7 cellular contexts compared by ENCODE assay signal in the genomic region with DNA sequence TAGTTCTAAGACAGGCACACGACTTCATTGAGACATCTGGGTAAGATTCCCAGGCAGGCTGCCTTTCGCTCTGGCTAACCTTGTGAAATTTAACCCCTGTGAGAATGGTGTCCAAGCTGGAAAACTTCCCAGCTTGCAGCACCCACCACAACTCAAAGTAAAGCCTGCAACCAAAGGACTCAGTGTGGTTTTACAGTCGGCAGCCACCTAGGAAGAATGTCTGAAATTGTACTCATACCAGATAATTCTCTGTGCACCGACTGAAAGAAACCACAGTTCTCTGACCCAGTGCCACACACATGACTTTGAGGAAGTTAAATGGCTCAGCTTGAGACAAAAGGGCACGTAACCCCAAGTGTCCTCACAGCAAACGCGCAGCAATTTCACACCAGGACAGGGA.
DNase-seq lines count a peak whose midpoint lies in the region; ATAC-seq and TF ChIP-seq lines count a peak whose summit lies in the region.

No MANE protein-coding gene starts in this region.

- H3K27ac ChIP-seq in tibial artery = no peak overlapping the region

- peak overlapping the region; percentile 70 for H3K4me3 Mint-ChIP-seq in osteocyte (ENCODE audit: unreplicated experiment)

- H3K4me3 ChIP-seq in epithelial cell of proximal tubule (ENCODE audit: low read depth, low read length) (no peak overlapping the region), tibial artery (no peak overlapping the region)

- intact Hi-C loops in tibial artery (cut with DNase I; ENCODE audit: low total_unique reads) = no loop called here

- peaks cover 0 to 95% (median 70%) of the 10 kb centered on the region in 4 donors for H3K4me1 ChIP-seq in tibial artery

- no peaks in the 10 kb centered on the region for H3K9me3 ChIP-seq in tibial artery

- peak overlapping the region; percentile 89 for H3K27ac Mint-ChIP-seq in osteocyte (ENCODE audit: unreplicated experiment)

- H3K4me1 Mint-ChIP-seq in osteocyte (ENCODE audit: unreplicated experiment) = peaks cover 97% of the 10 kb centered on the region

- H3K27me3 Mint-ChIP-seq in osteocyte (ENCODE audit: unreplicated experiment) = no peaks in the 10 kb centered on the region

- no peak for TF ChIP-seq CTCF in epithelial cell of proximal tubule (conservative IDR thresholded peaks at IDR 0.05; ENCODE audit: low read depth, low read length)
- TF ChIP-seq CTCF in osteocyte (IDR thresholded peaks at IDR 0.05) = no peak
- no peak for TF ChIP-seq CTCF in tibial artery (IDR thresholded peaks at IDR 0.05)
- no peak for TF ChIP-seq CTCF in GM20000 (IDR thresholded peaks at IDR 0.05; ENCODE audit: extremely low read depth, missing control alignments)

- peaks cover 0 to 5% (median 4%) of the 10 kb centered on the region in 3 donors for H3K36me3 ChIP-seq in tibial artery

- DNase-seq in NOMO-1 treated with dmso at 0.1 percent for 144 hours (lab: John Stamatoyannopoulos, UW; ENCODE audit: unreplicated experiment) = peak; percentile 24
- peak; percentile 94 for DNase-seq in epithelial cell of proximal tubule (ENCODE audit: low read depth)
- DNase-seq in osteocyte (ENCODE audit: extremely low spot score, unreplicated experiment) = no peak
- DNase-seq in tibial artery = no peak
- no peak for DNase-seq in GM20000 (ENCODE audit: low spot score)

- H3K36me3 Mint-ChIP-seq in osteocyte (ENCODE audit: unreplicated experiment) = peaks cover 31% of the 10 kb centered on the region

- H3K27me3 ChIP-seq in tibial artery = no peaks in the 10 kb centered on the region

- H3K9me3 Mint-ChIP-seq in osteocyte (ENCODE audit: unreplicated experiment) = no peaks in the 10 kb centered on the region

- ATAC-seq in GM21423 (IDR thresholded peaks at IDR 0.05; ENCODE audit: unreplicated experiment) (peak; percentile 54), HG03280 (IDR thresholded peaks at IDR 0.05; ENCODE audit: unreplicated experiment) (no peak)

Comparison
In these comparisons a context has a peak if more than half of its experiments do, and no peak if none do; other contexts are left out.
1. DNase-seq: peak in NOMO-1 treated with dmso at 0.1 percent for 144 hours (single experiment) and epithelial cell of proximal tubule (single experiment); none in osteocyte (single experiment), tibial artery (0 of 2) and GM20000 (single experiment).